1 cellular context compared by ENCODE assay signal in the genomic region with DNA sequence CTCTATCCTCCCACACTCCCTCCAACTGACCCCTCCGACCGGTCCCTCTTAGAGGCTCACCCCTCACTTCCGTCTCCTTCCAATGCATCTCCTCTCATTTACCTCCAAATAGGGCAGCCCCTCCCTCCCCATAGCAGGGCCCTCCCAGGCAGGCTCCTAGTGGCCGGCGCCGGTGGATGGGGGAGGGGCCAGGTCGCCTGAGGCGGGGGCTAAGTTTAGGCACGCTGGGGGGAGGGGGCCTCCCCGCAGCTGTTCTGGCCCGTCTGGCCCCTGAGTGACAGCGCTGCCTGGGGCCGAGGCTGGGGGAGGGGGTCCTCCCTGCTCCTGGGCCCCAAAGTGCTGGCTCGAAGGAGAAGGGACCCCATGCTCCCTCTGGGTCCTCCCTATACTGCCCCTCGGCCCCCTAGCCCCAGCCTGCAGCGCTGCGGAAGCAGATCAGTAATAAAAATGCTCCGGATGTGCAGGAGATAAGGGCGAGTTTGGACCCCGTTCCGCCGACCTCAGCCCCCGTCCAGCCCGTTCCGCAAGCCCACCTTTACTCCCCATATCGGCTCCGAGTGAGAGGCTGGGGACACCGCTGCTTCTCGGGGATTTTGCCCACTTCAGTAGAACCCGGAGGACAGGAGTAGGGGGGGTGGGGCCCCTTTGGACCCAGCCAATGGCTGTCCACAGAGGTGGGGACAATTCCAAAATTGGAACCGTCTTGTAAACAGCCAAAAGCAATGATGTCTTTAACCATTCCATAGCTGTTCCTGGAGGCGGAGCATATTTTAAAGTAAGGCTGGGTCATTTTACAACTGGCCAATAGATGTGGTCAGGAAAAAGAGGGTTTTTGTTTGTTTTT.
TF ChIP-seq lines count a peak whose summit lies in the region.

No MANE protein-coding gene starts in this region.

TF ChIP-seq in GM23338, 12 proteins besides CTCF, POLR2A, EP300 and RAD21 (continued from another document):
- TF ChIP-seq, protein P1, sequence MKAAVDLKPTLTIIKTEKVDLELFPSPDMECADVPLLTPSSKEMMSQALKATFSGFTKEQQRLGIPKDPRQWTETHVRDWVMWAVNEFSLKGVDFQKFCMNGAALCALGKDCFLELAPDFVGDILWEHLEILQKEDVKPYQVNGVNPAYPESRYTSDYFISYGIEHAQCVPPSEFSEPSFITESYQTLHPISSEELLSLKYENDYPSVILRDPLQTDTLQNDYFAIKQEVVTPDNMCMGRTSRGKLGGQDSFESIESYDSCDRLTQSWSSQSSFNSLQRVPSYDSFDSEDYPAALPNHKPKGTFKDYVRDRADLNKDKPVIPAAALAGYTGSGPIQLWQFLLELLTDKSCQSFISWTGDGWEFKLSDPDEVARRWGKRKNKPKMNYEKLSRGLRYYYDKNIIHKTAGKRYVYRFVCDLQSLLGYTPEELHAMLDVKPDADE (IDR thresholded peaks at IDR 0.05), result no peak
- TF ChIP-seq NANOG (IDR thresholded peaks at IDR 0.05; ENCODE audit: borderline replicate concordance), result no peak
- TF ChIP-seq EZH2 (IDR thresholded peaks at IDR 0.05; ENCODE audit: low read depth, unreplicated experiment), result no peak
- no peak for TF ChIP-seq STAT1 (IDR thresholded peaks at IDR 0.05; ENCODE audit: unreplicated experiment)
- TF ChIP-seq, protein P2, sequence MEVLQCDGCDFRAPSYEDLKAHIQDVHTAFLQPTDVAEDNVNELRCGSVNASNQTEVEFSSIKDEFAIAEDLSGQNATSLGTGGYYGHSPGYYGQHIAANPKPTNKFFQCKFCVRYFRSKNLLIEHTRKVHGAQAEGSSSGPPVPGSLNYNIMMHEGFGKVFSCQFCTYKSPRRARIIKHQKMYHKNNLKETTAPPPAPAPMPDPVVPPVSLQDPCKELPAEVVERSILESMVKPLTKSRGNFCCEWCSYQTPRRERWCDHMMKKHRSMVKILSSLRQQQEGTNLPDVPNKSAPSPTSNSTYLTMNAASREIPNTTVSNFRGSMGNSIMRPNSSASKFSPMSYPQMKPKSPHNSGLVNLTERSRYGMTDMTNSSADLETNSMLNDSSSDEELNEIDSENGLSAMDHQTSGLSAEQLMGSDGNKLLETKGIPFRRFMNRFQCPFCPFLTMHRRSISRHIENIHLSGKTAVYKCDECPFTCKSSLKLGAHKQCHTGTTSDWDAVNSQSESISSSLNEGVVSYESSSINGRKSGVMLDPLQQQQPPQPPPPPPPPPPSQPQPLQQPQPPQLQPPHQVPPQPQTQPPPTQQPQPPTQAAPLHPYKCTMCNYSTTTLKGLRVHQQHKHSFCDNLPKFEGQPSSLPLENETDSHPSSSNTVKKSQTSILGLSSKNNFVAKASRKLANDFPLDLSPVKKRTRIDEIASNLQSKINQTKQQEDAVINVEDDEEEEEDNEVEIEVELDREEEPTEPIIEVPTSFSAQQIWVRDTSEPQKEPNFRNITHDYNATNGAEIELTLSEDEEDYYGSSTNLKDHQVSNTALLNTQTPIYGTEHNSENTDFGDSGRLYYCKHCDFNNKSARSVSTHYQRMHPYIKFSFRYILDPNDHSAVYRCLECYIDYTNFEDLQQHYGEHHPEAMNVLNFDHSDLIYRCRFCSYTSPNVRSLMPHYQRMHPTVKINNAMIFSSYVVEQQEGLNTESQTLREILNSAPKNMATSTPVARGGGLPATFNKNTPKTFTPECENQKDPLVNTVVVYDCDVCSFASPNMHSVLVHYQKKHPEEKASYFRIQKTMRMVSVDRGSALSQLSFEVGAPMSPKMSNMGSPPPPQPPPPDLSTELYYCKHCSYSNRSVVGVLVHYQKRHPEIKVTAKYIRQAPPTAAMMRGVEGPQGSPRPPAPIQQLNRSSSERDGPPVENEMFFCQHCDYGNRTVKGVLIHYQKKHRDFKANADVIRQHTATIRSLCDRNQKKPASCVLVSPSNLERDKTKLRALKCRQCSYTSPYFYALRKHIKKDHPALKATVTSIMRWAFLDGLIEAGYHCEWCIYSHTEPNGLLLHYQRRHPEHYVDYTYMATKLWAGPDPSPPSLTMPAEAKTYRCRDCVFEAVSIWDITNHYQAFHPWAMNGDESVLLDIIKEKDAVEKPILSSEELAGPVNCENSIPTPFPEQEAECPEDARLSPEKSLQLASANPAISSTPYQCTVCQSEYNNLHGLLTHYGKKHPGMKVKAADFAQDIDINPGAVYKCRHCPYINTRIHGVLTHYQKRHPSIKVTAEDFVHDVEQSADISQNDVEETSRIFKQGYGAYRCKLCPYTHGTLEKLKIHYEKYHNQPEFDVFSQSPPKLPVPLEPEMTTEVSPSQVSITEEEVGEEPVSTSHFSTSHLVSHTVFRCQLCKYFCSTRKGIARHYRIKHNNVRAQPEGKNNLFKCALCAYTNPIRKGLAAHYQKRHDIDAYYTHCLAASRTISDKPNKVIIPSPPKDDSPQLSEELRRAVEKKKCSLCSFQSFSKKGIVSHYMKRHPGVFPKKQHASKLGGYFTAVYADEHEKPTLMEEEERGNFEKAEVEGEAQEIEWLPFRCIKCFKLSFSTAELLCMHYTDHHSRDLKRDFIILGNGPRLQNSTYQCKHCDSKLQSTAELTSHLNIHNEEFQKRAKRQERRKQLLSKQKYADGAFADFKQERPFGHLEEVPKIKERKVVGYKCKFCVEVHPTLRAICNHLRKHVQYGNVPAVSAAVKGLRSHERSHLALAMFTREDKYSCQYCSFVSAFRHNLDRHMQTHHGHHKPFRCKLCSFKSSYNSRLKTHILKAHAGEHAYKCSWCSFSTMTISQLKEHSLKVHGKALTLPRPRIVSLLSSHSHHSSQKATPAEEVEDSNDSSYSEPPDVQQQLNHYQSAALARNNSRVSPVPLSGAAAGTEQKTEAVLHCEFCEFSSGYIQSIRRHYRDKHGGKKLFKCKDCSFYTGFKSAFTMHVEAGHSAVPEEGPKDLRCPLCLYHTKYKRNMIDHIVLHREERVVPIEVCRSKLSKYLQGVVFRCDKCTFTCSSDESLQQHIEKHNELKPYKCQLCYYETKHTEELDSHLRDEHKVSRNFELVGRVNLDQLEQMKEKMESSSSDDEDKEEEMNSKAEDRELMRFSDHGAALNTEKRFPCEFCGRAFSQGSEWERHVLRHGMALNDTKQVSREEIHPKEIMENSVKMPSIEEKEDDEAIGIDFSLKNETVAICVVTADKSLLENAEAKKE (CRISPR knock-in tag; IDR thresholded peaks at IDR 0.05), result no peak
- TF ChIP-seq, protein P3, sequence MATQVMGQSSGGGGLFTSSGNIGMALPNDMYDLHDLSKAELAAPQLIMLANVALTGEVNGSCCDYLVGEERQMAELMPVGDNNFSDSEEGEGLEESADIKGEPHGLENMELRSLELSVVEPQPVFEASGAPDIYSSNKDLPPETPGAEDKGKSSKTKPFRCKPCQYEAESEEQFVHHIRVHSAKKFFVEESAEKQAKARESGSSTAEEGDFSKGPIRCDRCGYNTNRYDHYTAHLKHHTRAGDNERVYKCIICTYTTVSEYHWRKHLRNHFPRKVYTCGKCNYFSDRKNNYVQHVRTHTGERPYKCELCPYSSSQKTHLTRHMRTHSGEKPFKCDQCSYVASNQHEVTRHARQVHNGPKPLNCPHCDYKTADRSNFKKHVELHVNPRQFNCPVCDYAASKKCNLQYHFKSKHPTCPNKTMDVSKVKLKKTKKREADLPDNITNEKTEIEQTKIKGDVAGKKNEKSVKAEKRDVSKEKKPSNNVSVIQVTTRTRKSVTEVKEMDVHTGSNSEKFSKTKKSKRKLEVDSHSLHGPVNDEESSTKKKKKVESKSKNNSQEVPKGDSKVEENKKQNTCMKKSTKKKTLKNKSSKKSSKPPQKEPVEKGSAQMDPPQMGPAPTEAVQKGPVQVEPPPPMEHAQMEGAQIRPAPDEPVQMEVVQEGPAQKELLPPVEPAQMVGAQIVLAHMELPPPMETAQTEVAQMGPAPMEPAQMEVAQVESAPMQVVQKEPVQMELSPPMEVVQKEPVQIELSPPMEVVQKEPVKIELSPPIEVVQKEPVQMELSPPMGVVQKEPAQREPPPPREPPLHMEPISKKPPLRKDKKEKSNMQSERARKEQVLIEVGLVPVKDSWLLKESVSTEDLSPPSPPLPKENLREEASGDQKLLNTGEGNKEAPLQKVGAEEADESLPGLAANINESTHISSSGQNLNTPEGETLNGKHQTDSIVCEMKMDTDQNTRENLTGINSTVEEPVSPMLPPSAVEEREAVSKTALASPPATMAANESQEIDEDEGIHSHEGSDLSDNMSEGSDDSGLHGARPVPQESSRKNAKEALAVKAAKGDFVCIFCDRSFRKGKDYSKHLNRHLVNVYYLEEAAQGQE (IDR thresholded peaks at IDR 0.05; ENCODE audit: unreplicated experiment), result no peak
- TF ChIP-seq POLR2AphosphoS5 (IDR thresholded peaks at IDR 0.05; ENCODE audit: low read depth), result peak; percentile 23; the same call in 1 of the 2 replicates
